Comparison of ENCODE assay signal across 10 cellular contexts in the genomic region with DNA sequence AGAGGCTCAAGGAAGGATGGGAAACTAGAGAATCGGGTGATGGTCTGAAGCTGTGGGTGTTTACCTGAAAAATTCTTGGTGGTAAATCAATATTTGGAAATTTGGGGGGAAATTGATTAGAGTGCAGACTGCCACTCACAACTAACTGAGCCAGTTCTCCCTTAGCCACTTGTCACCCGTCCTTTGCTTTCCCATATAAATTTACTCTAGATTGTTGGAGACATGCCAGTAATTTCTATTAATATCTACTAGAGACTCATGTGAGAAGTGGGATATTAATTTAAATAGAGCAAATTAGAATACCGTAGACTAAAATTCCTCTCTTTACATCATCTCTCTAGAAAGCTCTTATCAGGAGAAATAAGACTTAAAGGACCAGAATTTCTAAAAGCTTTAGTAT.
"Had no signal": no experiment of that assay in that cellular context is flagged by ENCODE, and none has a peak within 500 bp of the region (broad histone marks: within the 10 kb centered on the region; RNA-seq: fewer than 3 reads in every experiment).

No MANE protein-coding gene starts in this region.

- H3K36me3 ChIP-seq: HAP-1 had no signal

- H3K27ac ChIP-seq: GM23248 had no signal

- H3K4me3 ChIP-seq: GM23248, GM23338, HAP-1 had no signal

- H3K9me3 ChIP-seq: HAP-1 had no signal

- DNase-seq: GM23248, GOT3, H7, H9, HCEC 1CT, HFFc6 had no signal

- H3K4me1 ChIP-seq: HAP-1 had no signal

- ATAC-seq: GM23338, HCT116 had no signal

- H3K9ac ChIP-seq: GM23248 had no signal

- FAIRE-seq: H1 had no signal

- H3K4me2 ChIP-seq: GM23338 had no signal
